8 cellular contexts compared by ENCODE assay signal in genomic region chr12:6367065-6367968, GRCh38. TPM values are rescaled to one million over a fixed set of nuclear protein-coding genes. Genes with fewer than 3 reads are reported as not detected.
A peak's percentile ranks its signal among the peaks of the same experiment; 100 is the strongest.
DNase-seq lines count a peak whose midpoint lies in the region; ATAC-seq and TF ChIP-seq lines count a peak whose summit lies in the region.

No MANE protein-coding gene starts in this region.

- peak; percentile 65 for ATAC-seq in CD4-positive, alpha-beta T cell (ENCODE audit: poor library complexity)
- ATAC-seq in GM18517 (IDR thresholded peaks at IDR 0.05; ENCODE audit: unreplicated experiment), result peak; percentile 72
- peak in 1 of 4 donors; percentile 4 for ATAC-seq in right lobe of liver
- ATAC-seq in HG02870 (IDR thresholded peaks at IDR 0.05; ENCODE audit: unreplicated experiment), result no peak

- no peaks in the 10 kb centered on the region for H3K36me3 Mint-ChIP-seq in CD4-positive, alpha-beta T cell (ENCODE audit: low read depth)

- no peaks in the 10 kb centered on the region for H3K9me3 ChIP-seq in CD4-positive, alpha-beta T cell (ENCODE audit: control insufficient read depth, low read length)
- H3K9me3 ChIP-seq in right lobe of liver, result no peaks in the 10 kb centered on the region
- no peaks in the 10 kb centered on the region for H3K9me3 ChIP-seq in effector memory CD4-positive, alpha-beta T cell (ENCODE audit: control insufficient read depth, low read length)

- peaks cover 30% of the 10 kb centered on the region for H3K4me1 Mint-ChIP-seq in CD4-positive, alpha-beta T cell (ENCODE audit: low read depth)

- intact Hi-C loops in CD4-positive, alpha-beta T cell (cut with DNase I, micrococcal nuclease), result loop anchor here (1.0 to 5.0 kb wide), 2 partner anchors 32 to 45 kb away; no protein-coding TSS in a partner anchor
- intact Hi-C loops in right lobe of liver (cut with DNase I), result no loop called here

- H3K4me1 ChIP-seq in right lobe of liver, result peaks cover 0 to 27% (median 9%) of the 10 kb centered on the region in 4 donors
- peaks cover 12% of the 10 kb centered on the region for H3K4me1 ChIP-seq in effector memory CD4-positive, alpha-beta T cell (ENCODE audit: control insufficient read depth, insufficient read depth, low read length, poor library complexity, severe bottlenecking)

- no peak overlapping the region for H3K4me3 ChIP-seq in right lobe of liver
- no peak overlapping the region for H3K4me3 ChIP-seq in effector memory CD4-positive, alpha-beta T cell (ENCODE audit: insufficient read depth, low read depth, low read length, poor library complexity, severe bottlenecking)

- H3K36me3 ChIP-seq in right lobe of liver, result no peaks in the 10 kb centered on the region
- no peaks in the 10 kb centered on the region for H3K36me3 ChIP-seq in effector memory CD4-positive, alpha-beta T cell (ENCODE audit: control insufficient read depth, insufficient read depth, low read length)

- WGBS in right lobe of liver (ENCODE audit: insufficient coverage, low coverage, low lambda C conversion rate, missing lambda C conversion rate), result 55% methylated on average over 11 of the region's 11 CpGs

- POLR2A ChIA-PET in CD4-positive, alpha-beta T cell (lab: Charles Lee), result interaction anchor here (0.6 to 2.3 kb wide), 10 partner anchors 12 to 104 kb away, joined by 3 to 17 read pairs (median 4); partner anchors contain the start of genes TNFRSF1A and VAMP1

- H3K4me3 Mint-ChIP-seq in CD4-positive, alpha-beta T cell, result peak overlapping the region; percentile 70

- H3K27me3 ChIP-seq in CD4-positive, alpha-beta T cell (ENCODE audit: control insufficient read depth, insufficient read depth, low read length), result no peaks in the 10 kb centered on the region
- H3K27me3 ChIP-seq in right lobe of liver, result no peaks in the 10 kb centered on the region
- H3K27me3 ChIP-seq in effector memory CD4-positive, alpha-beta T cell (replicated peaks; ENCODE audit: control insufficient read depth, insufficient read depth, low read length, poor library complexity, severe bottlenecking), result no peaks in the 10 kb centered on the region

- no peak overlapping the region for H3K27ac ChIP-seq in CD4-positive, alpha-beta T cell (ENCODE audit: low read depth, low read length)
- H3K27ac ChIP-seq in right lobe of liver, result no peak overlapping the region
- no peak overlapping the region for H3K27ac ChIP-seq in effector memory CD4-positive, alpha-beta T cell (ENCODE audit: insufficient read depth, low read length, poor library complexity, severe bottlenecking)

- peak in 6 of 10 experiments; percentile 17 to 46 (median 34) for DNase-seq in CD4-positive, alpha-beta T cell
- DNase-seq in NCI-H2029 (lab: John Stamatoyannopoulos, UW) (peak; percentile 39), right lobe of liver (no peak), NCI-H345 (lab: John Stamatoyannopoulos, UW) (no peak)
- DNase-seq in activated CD8-positive, alpha-beta memory T cell treated with anti-CD3 and anti-CD28 coated beads, Interleukin-2, amount 50 U/mL, for 4 hours, result peak; percentile 51
- DNase-seq in effector memory CD4-positive, alpha-beta T cell, result no peak

- CTCF ChIA-PET in CD4-positive, alpha-beta T cell (lab: Charles Lee), result interaction anchor here (0.5 to 2.1 kb wide), 9 partner anchors 22 to 186 kb away, joined by 3 to 24 read pairs (median 3); no protein-coding TSS in a partner anchor

- H3K9me3 Mint-ChIP-seq in CD4-positive, alpha-beta T cell, result no peaks in the 10 kb centered on the region

- peak; percentile 68 for TF ChIP-seq CTCF in CD4-positive, alpha-beta T cell (IDR thresholded peaks at IDR 0.05)
- peak in 3 of 4 donors; percentile 6 to 26 (median 19) for TF ChIP-seq CTCF in right lobe of liver (IDR thresholded peaks at IDR 0.05)

- no peaks in the 10 kb centered on the region for H3K27me3 Mint-ChIP-seq in CD4-positive, alpha-beta T cell

- peak overlapping the region; percentile 55 for H3K27ac Mint-ChIP-seq in CD4-positive, alpha-beta T cell

- TF ChIP-seq POLR2A in right lobe of liver (IDR thresholded peaks at IDR 0.05), result no peak

RNA-seq across cellular contexts. Expression of gene SCNN1A, which starts 8.0 kb away (rescaled TPM):
- total RNA-seq in CD4-positive, alpha-beta T cell, result 1 to 10 TPM; 1.1 to 2.0 TPM
- total RNA-seq in right lobe of liver, result 1 to 10 TPM; 2.1 to 9.5 (median 6.0) TPM

RNA-seq across cellular contexts. Expression of gene LTBR, which starts 16.6 kb away (rescaled TPM):
- under 1 TPM; 0.38 to 0.67 TPM for total RNA-seq in CD4-positive, alpha-beta T cell
- 100 to 1,000 TPM in 3 of 6 experiments, 10 to 100 TPM in 3; 83.8 to 235 (median 103) TPM for total RNA-seq in right lobe of liver

RNA-seq across cellular contexts. Expression of gene TNFRSF1A, which starts 25.4 kb away (rescaled TPM):
- total RNA-seq in CD4-positive, alpha-beta T cell, result 10 to 100 TPM; 16.3 to 19.2 TPM
- 100 to 1,000 TPM in 4 of 6 experiments, 10 to 100 TPM in 2; 70.6 to 199 (median 117) TPM for total RNA-seq in right lobe of liver

RNA-seq across cellular contexts. Expression of gene PLEKHG6, which starts 56.8 kb away (rescaled TPM):
- not detected for total RNA-seq in CD4-positive, alpha-beta T cell
- 1 to 10 TPM; 2.3 to 5.5 (median 3.3) TPM for total RNA-seq in right lobe of liver

Comparison
In these comparisons a context has a peak if more than half of its experiments do, and no peak if none do; other contexts are left out.
1. DNase-seq: peak in CD4-positive, alpha-beta T cell (6 of 10), NCI-H2029 (single experiment) and activated CD8-positive, alpha-beta memory T cell treated with anti-CD3 and anti-CD28 coated beads, Interleukin-2, amount 50 U/mL, for 4 hours (single experiment); none in right lobe of liver (0 of 3), effector memory CD4-positive, alpha-beta T cell (0 of 3) and NCI-H345 (single experiment).
2. RNA of gene LTBR, which starts 16.6 kb away (total RNA-seq): 83.8 to 235 TPM in right lobe of liver; 0.38 to 0.67 TPM in CD4-positive, alpha-beta T cell; every median in the first group is over 10 times any median in the second.
3. intact Hi-C loops: an anchor here in CD4-positive, alpha-beta T cell (1.0 to 5.0 kb wide); none called in right lobe of liver.